ENCODE assay signal across 15 cellular contexts in genomic region chr4:109444182-109444844, GRCh38. TPM values are rescaled to one million over a fixed set of nuclear protein-coding genes. Genes with fewer than 3 reads are reported as not detected.
A peak's percentile ranks its signal among the peaks of the same experiment; 100 is the strongest.
DNase-seq lines count a peak whose midpoint lies in the region; ATAC-seq and TF ChIP-seq lines count a peak whose summit lies in the region.
"Had no signal": no experiment of that assay in that cellular context is flagged by ENCODE, and none has a peak within 500 bp of the region (broad histone marks: within the 10 kb centered on the region; RNA-seq: fewer than 3 reads in every experiment).

No MANE protein-coding gene starts in this region.

- no peak overlapping the region for H3K4me3 ChIP-seq in WERI-Rb-1 (ENCODE audit: low read depth, low read length)
- H3K4me3 ChIP-seq: gastroesophageal sphincter, sigmoid colon had no signal

- H3K4me3 Mint-ChIP-seq in activated B cell treated with CpG ODN at 0.5 μM for 24 hours = peak overlapping the region; percentile 57
- H3K4me3 Mint-ChIP-seq in activated naive CD8-positive, alpha-beta T cell treated with anti-CD3 and anti-CD28 coated beads for 36 hours = no peak overlapping the region
- H3K4me3 Mint-ChIP-seq: activated T-cell treated with anti-CD3 and anti-CD28 coated beads, Interleukin-2, amount 50 U/mL, for 24 hours; central memory CD8-positive, alpha-beta T cell had no signal

- H3K9me3 ChIP-seq in WERI-Rb-1 (ENCODE audit: severe bottlenecking) = peaks cover 7% of the 10 kb centered on the region
- H3K9me3 ChIP-seq: gastroesophageal sphincter, sigmoid colon had no signal

- DNase-seq in activated B cell treated with CpG ODN at 0.5 μM for 24 hours (no peak), AG08395 (ENCODE audit: low spot score) (no peak), WERI-Rb-1 (no peak), NCI-H128 (lab: John Stamatoyannopoulos, UW; ENCODE audit: unreplicated experiment) (no peak)
- DNase-seq in activated naive CD8-positive, alpha-beta T cell treated with anti-CD3 and anti-CD28 coated beads for 36 hours = no peak
- DNase-seq: activated T-cell treated with anti-CD3 and anti-CD28 coated beads, Interleukin-2, amount 50 U/mL, for 24 hours; COR-L47; NCI-H2227 treated with DMSO at 0.1 percent for 48 hours; sigmoid colon; T-helper 2 cell had no signal

- ATAC-seq in GM18498 (IDR thresholded peaks at IDR 0.05; ENCODE audit: unreplicated experiment) (peak; percentile 69), GM21390 (IDR thresholded peaks at IDR 0.05; ENCODE audit: unreplicated experiment) (peak; percentile 70), HG03159 (IDR thresholded peaks at IDR 0.05; ENCODE audit: unreplicated experiment) (peak; percentile 68), activated B cell treated with CpG ODN at 0.5 μM for 24 hours (ENCODE audit: low read depth) (peak; percentile 79)
- ATAC-seq: gastroesophageal sphincter had no signal

- TF ChIP-seq CTCF in activated B cell treated with CpG ODN at 0.5 μM for 24 hours (IDR thresholded peaks at IDR 0.05) = no peak
- TF ChIP-seq CTCF in WERI-Rb-1 (IDR thresholded peaks at IDR 0.05; ENCODE audit: low read depth, low read length) = no peak

- peaks cover 26% of the 10 kb centered on the region for H3K36me3 Mint-ChIP-seq in activated B cell treated with CpG ODN at 0.5 μM for 24 hours (ENCODE audit: low read depth)
- H3K36me3 Mint-ChIP-seq in activated naive CD8-positive, alpha-beta T cell treated with anti-CD3 and anti-CD28 coated beads for 36 hours = peaks cover 35% of the 10 kb centered on the region

- no peaks in the 10 kb centered on the region for H3K27me3 Mint-ChIP-seq in activated B cell treated with CpG ODN at 0.5 μM for 24 hours
- no peaks in the 10 kb centered on the region for H3K27me3 Mint-ChIP-seq in activated naive CD8-positive, alpha-beta T cell treated with anti-CD3 and anti-CD28 coated beads for 36 hours
- H3K27me3 Mint-ChIP-seq: activated T-cell treated with anti-CD3 and anti-CD28 coated beads, Interleukin-2, amount 50 U/mL, for 24 hours; central memory CD8-positive, alpha-beta T cell had no signal

- POLR2A ChIA-PET in activated B cell treated with CpG ODN at 0.5 μM for 24 hours (lab: Charles Lee) = interaction anchor here (0.7 to 2.7 kb wide), 3 partner anchors 11 to 1723 kb away, joined by 3 to 14 read pairs (median 5); partner anchors contain the start of gene SEC24B

- no peaks in the 10 kb centered on the region for H3K27me3 ChIP-seq in WERI-Rb-1 (ENCODE audit: insufficient read depth, low read depth, severe bottlenecking)
- H3K27me3 ChIP-seq: gastroesophageal sphincter, sigmoid colon had no signal

- no peak overlapping the region for H3K27ac ChIP-seq in WERI-Rb-1

- H3K4me1 Mint-ChIP-seq in activated B cell treated with CpG ODN at 0.5 μM for 24 hours = peaks cover 72% of the 10 kb centered on the region
- peaks cover 51% of the 10 kb centered on the region for H3K4me1 Mint-ChIP-seq in activated naive CD8-positive, alpha-beta T cell treated with anti-CD3 and anti-CD28 coated beads for 36 hours

- CTCF ChIA-PET in activated B cell treated with CpG ODN at 0.5 μM for 24 hours (lab: Charles Lee) = interaction anchor here (1.9 kb wide), 1 partner anchor 11 kb away, joined by 9 read pairs; the partner anchor contains the start of gene SEC24B

- H3K27ac Mint-ChIP-seq in activated B cell treated with CpG ODN at 0.5 μM for 24 hours = peak overlapping the region; percentile 67
- no peak overlapping the region for H3K27ac Mint-ChIP-seq in activated naive CD8-positive, alpha-beta T cell treated with anti-CD3 and anti-CD28 coated beads for 36 hours

- peaks cover 2% of the 10 kb centered on the region for H3K9me3 Mint-ChIP-seq in activated B cell treated with CpG ODN at 0.5 μM for 24 hours
- H3K9me3 Mint-ChIP-seq in activated naive CD8-positive, alpha-beta T cell treated with anti-CD3 and anti-CD28 coated beads for 36 hours = no peaks in the 10 kb centered on the region
- H3K9me3 Mint-ChIP-seq: activated T-cell treated with anti-CD3 and anti-CD28 coated beads, Interleukin-2, amount 50 U/mL, for 24 hours; central memory CD8-positive, alpha-beta T cell had no signal

- intact Hi-C loops in activated B cell treated with CpG ODN at 0.5 μM for 24 hours (cut with micrococcal nuclease) = loop anchor here (1.0 kb wide), 1 partner anchor 11 kb away; the partner anchor contains the start of gene SEC24B

- H3K36me3 ChIP-seq in WERI-Rb-1 = peaks cover 20% of the 10 kb centered on the region

RNA-seq across cellular contexts. Expression of gene SEC24B, which starts 10.7 kb away (rescaled TPM):
- 32.0 and 36.1 TPM in 2 replicates for total RNA-seq in activated B cell treated with CpG ODN at 0.5 μM for 24 hours
- 10 to 100 TPM; 22.9 to 23.9 TPM for total RNA-seq in activated naive CD8-positive, alpha-beta T cell treated with anti-CD3 and anti-CD28 coated beads for 36 hours
